Comparison of ENCODE assay signal across 6 cellular contexts in genomic region chr13:85910962-85911361, GRCh38.
"Had no signal": no experiment of that assay in that cellular context is flagged by ENCODE, and none has a peak within 500 bp of the region (broad histone marks: within the 10 kb centered on the region; RNA-seq: fewer than 3 reads in every experiment).

No MANE protein-coding gene starts in this region.

- ATAC-seq: HepG2, K562 had no signal

- DNase-seq: IMR-90, KBM-7, KG1 had no signal

- H3K27ac ChIP-seq: HL-60 had no signal

- H3K4me3 ChIP-seq: K562 had no signal
